In the genomic region with DNA sequence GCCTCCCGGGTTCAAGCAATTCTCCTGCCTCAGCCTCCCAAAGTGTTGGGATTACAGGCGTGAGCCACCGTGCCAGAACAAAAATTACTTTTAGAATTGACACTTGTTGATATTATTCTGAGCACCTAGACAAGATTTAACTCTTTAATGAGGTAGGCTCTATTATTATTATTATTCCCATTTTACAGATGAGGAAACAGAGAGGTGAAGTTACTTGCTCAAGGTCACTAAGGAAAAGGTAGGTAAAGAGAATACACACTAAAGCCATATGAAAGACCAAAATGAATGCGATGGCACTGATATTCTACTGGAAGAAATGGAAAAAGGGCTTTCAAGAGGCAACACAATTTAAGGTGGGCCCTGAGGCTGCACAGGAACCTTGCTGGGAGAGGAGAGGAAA, we compare ENCODE assay signal across 27 cellular contexts.
DNase-seq lines count a peak whose midpoint lies in the region; ATAC-seq, FAIRE-seq and TF ChIP-seq lines count a peak whose summit lies in the region.
"Had no signal": no experiment of that assay in that cellular context is flagged by ENCODE, and none has a peak within 500 bp of the region (broad histone marks: within the 10 kb centered on the region; RNA-seq: fewer than 3 reads in every experiment).

No MANE protein-coding gene starts in this region.

- intact Hi-C loops in sigmoid colon (cut with DNase I) (no loop called here), psoas muscle (cut with DNase I) (no loop called here)

- H3K9ac ChIP-seq in keratinocyte (ENCODE audit: control insufficient read depth, extremely low read depth, insufficient read depth, low read length), result no peak overlapping the region

- no peak for TF ChIP-seq EP300 in sigmoid colon (IDR thresholded peaks at IDR 0.05)

- no peaks in the 10 kb centered on the region for H3K27me3 Mint-ChIP-seq in T-helper 17 cell
- H3K27me3 Mint-ChIP-seq: activated CD8-positive, alpha-beta memory T cell treated with anti-CD3 and anti-CD28 coated beads, Interleukin-2, amount 10 ng/mL, durations not matched to agents 7 days and 5 days; B cell; stimulated activated naive B cell treated with anti-CD40 and anti-IgM and Interleukin-4, amounts not matched to agents 10 μg/mL and 1 μg/mL and 100 μg/mL, for 72 hours had no signal

- FAIRE-seq in keratinocyte (lab: Jason Lieb, UNC), result no peak
- FAIRE-seq: H1 had no signal

- no peak for TF ChIP-seq POLR2A in sigmoid colon (IDR thresholded peaks at IDR 0.05)

- H3K9me1 ChIP-seq in keratinocyte (ENCODE audit: control insufficient read depth, extremely low read depth, insufficient read depth, low read length), result peaks cover 2% of the 10 kb centered on the region

- H3K4me2 ChIP-seq in keratinocyte (ENCODE audit: control insufficient read depth, extremely low read depth, insufficient read depth, low read depth, low read length), result peak overlapping the region; percentile 64

- no peaks in the 10 kb centered on the region for H4K20me1 ChIP-seq in keratinocyte (ENCODE audit: control insufficient read depth, extremely low read depth, insufficient read depth, low read length)

- dilution Hi-C loops in keratinocyte (cut with MboI; ENCODE audit: extremely low pct_ligation_motif_present, low sequenced_read_pairs), result no loop called here

- no peak for DNase-seq in T-helper 17 cell
- no peak for DNase-seq in keratinocyte (ENCODE audit: low read depth, low spot score)
- DNase-seq in sigmoid colon, result no peak
- no peak for DNase-seq in ureter (ENCODE audit: low spot score)
- no peak for DNase-seq in psoas muscle
- DNase-seq: activated CD4-positive, alpha-beta T cell treated with anti-CD3 and anti-CD28 coated beads, Interleukin-2, amount 50 U/mL, for 1 hour; activated CD8-positive, alpha-beta memory T cell treated with anti-CD3 and anti-CD28 coated beads, Interleukin-2, amount 10 ng/mL, durations not matched to agents 7 days and 5 days; activated naive CD4-positive, alpha-beta T cell; activated T-cell treated with anti-CD3 and anti-CD28 coated beads, Interleukin-2, amount 50 U/mL, for 72 hours; brain microvascular endothelial cell; DMS153; NCI-H1105; NCI-H1930; NCI-H524 treated with DMSO at 0.1 percent for 48 hours; Peyer's patch; retina; stimulated activated CD4-positive, alpha-beta T cell treated with anti-CD3 and anti-CD28 coated beads, Interleukin-12 subunit alpha, Interleukin-12 subunit beta, amount 100 ng/mL, for 4 hours; stimulated activated CD4-positive, alpha-beta T cell treated with anti-CD3 and anti-CD28 coated beads, Interleukin-4, amount 100 ng/mL, for 4 hours; stimulated activated naive B cell treated with anti-CD40 and anti-IgM and Interleukin-4, amounts not matched to agents 10 μg/mL and 1 μg/mL and 100 μg/mL, for 72 hours; SW 1271; T1000 had no signal

- no peak overlapping the region for H2AFZ ChIP-seq in keratinocyte (ENCODE audit: control insufficient read depth, low read length)

- peaks cover 2% of the 10 kb centered on the region for H3K4me1 Mint-ChIP-seq in T-helper 17 cell
- H3K4me1 Mint-ChIP-seq: B cell had no signal

- no peaks in the 10 kb centered on the region for H3K79me2 ChIP-seq in keratinocyte (ENCODE audit: control insufficient read depth, insufficient read depth, low read length)

- H3K27me3 ChIP-seq in keratinocyte (ENCODE audit: control insufficient read depth, extremely low read depth, insufficient read depth, low read length), result no peaks in the 10 kb centered on the region
- H3K27me3 ChIP-seq in sigmoid colon, result no peaks in the 10 kb centered on the region
- no peaks in the 10 kb centered on the region for H3K27me3 ChIP-seq in psoas muscle (ENCODE audit: insufficient read depth in 3 of 3, low read length in 2 of 3)
- H3K27me3 ChIP-seq: brain microvascular endothelial cell, Peyer's patch had no signal

- H3K9me3 ChIP-seq in T-helper 17 cell (ENCODE audit: control insufficient read depth, low read length, poor library complexity, severe bottlenecking) (no peaks in the 10 kb centered on the region), keratinocyte (ENCODE audit: control insufficient read depth, low read depth, low read length) (no peaks in the 10 kb centered on the region), sigmoid colon (no peaks in the 10 kb centered on the region), psoas muscle (no peaks in the 10 kb centered on the region)
- H3K9me3 ChIP-seq: Peyer's patch had no signal

- TF ChIP-seq CTCF in 22Rv1 (IDR thresholded peaks at IDR 0.05) (no peak), keratinocyte (optimal IDR thresholded peaks at IDR 0.05 in 1 of 3, IDR thresholded peaks at IDR 0.05 in 1 of 3, conservative IDR thresholded peaks at IDR 0.05 in 1 of 3; ENCODE audit: extremely low read depth in 1 of 3, insufficient read depth in 2 of 3, low read length in 3 of 3) (no peak), sigmoid colon (IDR thresholded peaks at IDR 0.05) (no peak), psoas muscle (IDR thresholded peaks at IDR 0.05) (no peak)

- whole genome bisulfite sequencing in sigmoid colon, 2 donors, result 97 to 98% methylated on average over 4 of the region's 4 CpGs
- WGBS in psoas muscle, 3 donors, result 95 to 98% (median 97%) methylated on average over 4 of the region's 4 CpGs

- ATAC-seq in T-helper 17 cell (no peak), HG02884 (IDR thresholded peaks at IDR 0.05; ENCODE audit: unreplicated experiment) (no peak), GM21390 (IDR thresholded peaks at IDR 0.05; ENCODE audit: unreplicated experiment) (no peak), psoas muscle (no peak)
- ATAC-seq: activated CD8-positive, alpha-beta memory T cell treated with anti-CD3 and anti-CD28 coated beads, Interleukin-2, amount 10 ng/mL, durations not matched to agents 7 days and 5 days; activated T-cell treated with anti-CD3 and anti-CD28 coated beads, Interleukin-2, amount 50 U/mL, for 72 hours; stimulated activated naive B cell treated with anti-CD40 and anti-IgM and Interleukin-4, amounts not matched to agents 10 μg/mL and 1 μg/mL and 100 μg/mL, for 72 hours had no signal

- H3K36me3 Mint-ChIP-seq in T-helper 17 cell (ENCODE audit: low read depth), result peaks cover 5% of the 10 kb centered on the region

- H3K36me3 ChIP-seq in keratinocyte (ENCODE audit: control insufficient read depth in 2 of 2, extremely low read depth in 1 of 2, insufficient read depth in 2 of 2, low read length in 2 of 2) (no peaks in the 10 kb centered on the region), sigmoid colon (no peaks in the 10 kb centered on the region), psoas muscle (ENCODE audit: insufficient read depth in 1 of 2, low read depth in 1 of 2) (no peaks in the 10 kb centered on the region)
- H3K36me3 ChIP-seq: brain microvascular endothelial cell, Peyer's patch had no signal

- H3K27ac ChIP-seq in 22Rv1 (0 out of 2 replicates have a peak overlapping the region, but pooled peaks have one; percentile 10), keratinocyte (ENCODE audit: control insufficient read depth, insufficient read depth, low read length) (no peak overlapping the region), sigmoid colon (peak overlapping the region; percentile 17 to 86 (median 52)), psoas muscle (no peak overlapping the region)
- H3K27ac ChIP-seq: brain microvascular endothelial cell, epithelial cell of prostate had no signal

- no peak overlapping the region for H3K4me3 Mint-ChIP-seq in T-helper 17 cell
- H3K4me3 Mint-ChIP-seq: activated CD8-positive, alpha-beta memory T cell treated with anti-CD3 and anti-CD28 coated beads, Interleukin-2, amount 10 ng/mL, durations not matched to agents 7 days and 5 days; activated T-cell treated with anti-CD3 and anti-CD28 coated beads, Interleukin-2, amount 50 U/mL, for 72 hours; B cell; stimulated activated naive B cell treated with anti-CD40 and anti-IgM and Interleukin-4, amounts not matched to agents 10 μg/mL and 1 μg/mL and 100 μg/mL, for 72 hours had no signal

- H3K4me3 ChIP-seq in keratinocyte (ENCODE audit: control insufficient read depth in 2 of 3, extremely low read depth in 1 of 3, insufficient read depth in 2 of 3, low read depth in 1 of 3, low read length in 3 of 3) (no peak overlapping the region), sigmoid colon (no peak overlapping the region), psoas muscle (no peak overlapping the region)
- H3K4me3 ChIP-seq: Peyer's patch had no signal

- H3K4me1 ChIP-seq in keratinocyte (ENCODE audit: control insufficient read depth, extremely low read depth, insufficient read depth, low read length), result peaks cover 16% of the 10 kb centered on the region
- peaks cover 0 to 40% (median 33%) of the 10 kb centered on the region in 4 donors for H3K4me1 ChIP-seq in sigmoid colon
- H3K4me1 ChIP-seq in psoas muscle, result peaks cover 24% of the 10 kb centered on the region

- peak overlapping the region; percentile 75 for H3K27ac Mint-ChIP-seq in T-helper 17 cell
- H3K27ac Mint-ChIP-seq: activated CD8-positive, alpha-beta memory T cell treated with anti-CD3 and anti-CD28 coated beads, Interleukin-2, amount 10 ng/mL, durations not matched to agents 7 days and 5 days; activated T-cell treated with anti-CD3 and anti-CD28 coated beads, Interleukin-2, amount 50 U/mL, for 72 hours; B cell; stimulated activated naive B cell treated with anti-CD40 and anti-IgM and Interleukin-4, amounts not matched to agents 10 μg/mL and 1 μg/mL and 100 μg/mL, for 72 hours had no signal

Comparison
In these comparisons a context has a peak if more than half of its experiments do, and no peak if none do; other contexts are left out.
1. H3K27ac ChIP-seq: peak in 22Rv1 (single experiment) and sigmoid colon (4 of 4); none in keratinocyte (single experiment) and psoas muscle (single experiment).